ENCODE assay signal across 33 cellular contexts in the genomic region with DNA sequence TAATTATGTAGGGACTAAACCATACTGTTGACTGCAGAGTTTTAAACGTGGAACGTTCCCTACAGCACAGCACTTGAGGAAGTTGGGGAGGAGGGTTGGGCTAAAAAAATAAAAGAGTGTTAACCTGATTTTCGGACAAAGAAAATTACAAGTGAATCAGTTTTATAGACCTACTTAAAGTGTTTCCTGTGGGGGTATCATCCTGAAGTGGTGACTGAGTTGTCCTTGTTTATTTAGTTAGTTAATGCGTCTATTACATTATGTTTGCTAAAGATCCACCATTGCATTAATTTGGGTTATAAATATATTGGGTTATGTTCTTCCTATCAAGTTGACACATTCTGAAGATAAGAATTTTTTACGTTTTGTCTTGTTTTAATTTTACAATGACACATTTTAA. TPM values are rescaled to one million over a fixed set of nuclear protein-coding genes. Genes with fewer than 3 reads are reported as not detected.
"Had no signal": no experiment of that assay in that cellular context is flagged by ENCODE, and none has a peak within 500 bp of the region (broad histone marks: within the 10 kb centered on the region; RNA-seq: fewer than 3 reads in every experiment).

No MANE protein-coding gene starts in this region.

- H3K9me3 ChIP-seq: body of pancreas, pancreas, prostate gland, tibial nerve had no signal

- ATAC-seq: activated CD4-positive, CD25-positive, alpha-beta regulatory T cell treated with anti-CD3 and anti-CD28 coated beads, Interleukin-2, amount 50 U/mL, for 24 hours; body of pancreas; esophagus mucosa; left colon; naive thymus-derived CD4-positive, alpha-beta T cell; pancreas; sciatic nerve; stimulated activated effector memory CD8-positive, alpha-beta T cell treated with anti-CD3 and anti-CD28 coated beads, Interleukin-12 subunit alpha, Interleukin-12 subunit beta, amount 100 ng/mL, for 72 hours had no signal

- H3K4me1 ChIP-seq: body of pancreas, pancreas, prostate gland, tibial nerve had no signal

- H3K27me3 Mint-ChIP-seq: memory B cell; stimulated activated naive CD8-positive, alpha-beta T cell treated with anti-CD3 and anti-CD28 coated beads, Interleukin-15, Interleukin-2, amounts not matched to agents 100 ng/mL and 50 ng/mL, for 24 hours had no signal

- H3K4me3 ChIP-seq: body of pancreas, cardiac muscle cell, pancreas, prostate gland, skin epidermis, tibial nerve had no signal

- H3K36me3 Mint-ChIP-seq: activated naive CD8-positive, alpha-beta T cell; immature natural killer cell; memory B cell; naive thymus-derived CD4-positive, alpha-beta T cell; stimulated activated effector memory CD8-positive, alpha-beta T cell treated with anti-CD3 and anti-CD28 coated beads, Interleukin-12 subunit alpha, Interleukin-12 subunit beta, amount 100 ng/mL, for 72 hours had no signal

- H3K27ac ChIP-seq: body of pancreas, cardiac muscle cell, pancreas, prostate gland, skin epidermis, tibial nerve, WERI-Rb-1 had no signal

- H3K4me1 Mint-ChIP-seq: immature natural killer cell; memory B cell; naive thymus-derived CD4-positive, alpha-beta T cell; stimulated activated effector memory CD8-positive, alpha-beta T cell treated with anti-CD3 and anti-CD28 coated beads, Interleukin-12 subunit alpha, Interleukin-12 subunit beta, amount 100 ng/mL, for 72 hours had no signal

- H3K36me3 ChIP-seq: cardiac muscle cell, pancreas, prostate gland, tibial nerve, WERI-Rb-1 had no signal

- H3K27me3 ChIP-seq: body of pancreas, cardiac muscle cell, pancreas, tibial nerve had no signal

- H3K27ac Mint-ChIP-seq: activated naive CD8-positive, alpha-beta T cell; endodermal cell; immature natural killer cell; memory B cell; naive thymus-derived CD4-positive, alpha-beta T cell; stimulated activated effector memory CD8-positive, alpha-beta T cell treated with anti-CD3 and anti-CD28 coated beads, Interleukin-12 subunit alpha, Interleukin-12 subunit beta, amount 100 ng/mL, for 72 hours; stimulated activated naive CD8-positive, alpha-beta T cell treated with anti-CD3 and anti-CD28 coated beads, Interleukin-15, Interleukin-2, amounts not matched to agents 100 ng/mL and 50 ng/mL, for 24 hours had no signal

- H3K4me3 Mint-ChIP-seq: activated naive CD8-positive, alpha-beta T cell; endodermal cell; immature natural killer cell; memory B cell; naive thymus-derived CD4-positive, alpha-beta T cell; stimulated activated effector memory CD8-positive, alpha-beta T cell treated with anti-CD3 and anti-CD28 coated beads, Interleukin-12 subunit alpha, Interleukin-12 subunit beta, amount 100 ng/mL, for 72 hours; stimulated activated naive CD8-positive, alpha-beta T cell treated with anti-CD3 and anti-CD28 coated beads, Interleukin-15, Interleukin-2, amounts not matched to agents 100 ng/mL and 50 ng/mL, for 24 hours had no signal

- DNase-seq: activated CD4-positive, alpha-beta T cell treated with anti-CD3 and anti-CD28 coated beads for 48 hours; activated CD4-positive, alpha-beta T cell treated with anti-CD3 and anti-CD28 coated beads, Interleukin-2, amount 50 U/mL, for 48 hours; activated CD8-positive, alpha-beta memory T cell treated with anti-CD3 and anti-CD28 coated beads for 24 hours; activated effector memory CD4-positive, alpha-beta T cell treated with Interleukin-2 at 50 U/mL for 16 hours; activated naive CD4-positive, alpha-beta T cell treated with Interleukin-2 at 50 U/mL for 16 hours; anterior cingulate cortex; body of pancreas; cortex of kidney; endodermal cell; foreskin fibroblast; head of caudate nucleus; hypothalamus; immature natural killer cell; kidney; left colon; midbrain; naive thymus-derived CD4-positive, alpha-beta T cell; pancreas; retina; stimulated activated CD4-positive, alpha-beta T cell treated with anti-CD3 and anti-CD28 coated beads, Interleukin-4, amount 100 ng/mL, for 24 hours; T-helper 9 cell; WERI-Rb-1 had no signal

RNA-seq across cellular contexts. Expression of a gene that starts 14.7 kb away (rescaled TPM):
- total RNA-seq: naive thymus-derived CD4-positive, alpha-beta T cell had no signal
